In the genomic region with DNA sequence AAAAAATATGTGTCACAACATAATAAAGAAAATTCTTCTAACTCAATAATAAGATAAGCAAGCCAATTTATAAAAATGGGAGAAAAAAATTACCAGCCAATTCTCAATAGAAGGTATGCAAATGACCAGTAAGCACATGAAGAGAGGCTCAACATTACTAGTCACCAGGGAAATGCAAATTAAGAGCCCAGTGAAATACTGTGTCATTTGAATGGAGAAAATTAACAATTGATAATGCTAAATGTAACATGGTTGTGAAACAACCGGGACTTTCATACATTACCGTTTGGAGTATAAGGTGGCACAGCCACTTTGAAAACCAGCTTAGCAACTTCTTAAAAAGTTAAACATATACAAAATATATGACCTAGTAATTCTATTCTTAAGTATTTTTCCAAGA, we compare ENCODE assay signal across 18 cellular contexts.
DNase-seq lines count a peak whose midpoint lies in the region; ATAC-seq and TF ChIP-seq lines count a peak whose summit lies in the region.
"Had no signal": no experiment of that assay in that cellular context is flagged by ENCODE, and none has a peak within 500 bp of the region (broad histone marks: within the 10 kb centered on the region; RNA-seq: fewer than 3 reads in every experiment).

No MANE protein-coding gene starts in this region.

- intact Hi-C loops in A673 (cut with micrococcal nuclease; ENCODE audit: unreplicated experiment) = no loop called here

- ATAC-seq in esophagus mucosa = peak; percentile 54
- ATAC-seq: A549; CD8-positive, alpha-beta T cell had no signal

- no peak overlapping the region for H2BK15ac ChIP-seq in neuronal stem cell (ENCODE audit: low read length)

- no peak overlapping the region for H2BK120ac ChIP-seq in neuronal stem cell (ENCODE audit: low read depth, low read length)

- H2BK5ac ChIP-seq in neuronal stem cell (ENCODE audit: low read length) = no peak overlapping the region

- H3K18ac ChIP-seq in neuronal stem cell (ENCODE audit: low read length) = no peak overlapping the region

- H3K23ac ChIP-seq in neuronal stem cell (ENCODE audit: low read depth, low read length, poor library complexity) = no peak overlapping the region

- H4K8ac ChIP-seq in neuronal stem cell (ENCODE audit: low read depth, low read length) = no peak overlapping the region

- H3K4me1 ChIP-seq in A673 (ENCODE audit: insufficient read depth, low read length, poor library complexity, severe bottlenecking) (no peaks in the 10 kb centered on the region), neuronal stem cell (ENCODE audit: control insufficient read depth in 2 of 2, insufficient read depth in 1 of 2, low read depth in 1 of 2, low read length in 2 of 2) (no peaks in the 10 kb centered on the region)
- H3K4me1 ChIP-seq: A549; BLaER1 treated with 17β-estradiol and CSF1 and Interleukin-3, amounts not matched to agents 10 nM and 100 nM; Caco-2 had no signal

- no peak overlapping the region for H3K9ac ChIP-seq in neuronal stem cell (ENCODE audit: low read depth, low read length, poor library complexity)
- H3K9ac ChIP-seq: BLaER1 treated with 17β-estradiol and CSF1 and Interleukin-3, amounts not matched to agents 10 nM and 100 nM had no signal

- POLR2A ChIA-PET in A673 (lab: Charles Lee; ENCODE audit: low non-redundant PET) = no interaction called here

- H3K14ac ChIP-seq in neuronal stem cell (ENCODE audit: low read length) = no peak overlapping the region

- no peak overlapping the region for H3K4me2 ChIP-seq in neuronal stem cell (ENCODE audit: insufficient read depth, low read length, poor library complexity, severe bottlenecking)
- H3K4me2 ChIP-seq: A549; BLaER1 treated with 17β-estradiol and CSF1 and Interleukin-3, amounts not matched to agents 10 nM and 100 nM had no signal

- no peak overlapping the region for H2BK12ac ChIP-seq in neuronal stem cell (ENCODE audit: low read length)

- H3K4ac ChIP-seq in neuronal stem cell (ENCODE audit: low read length) = no peak overlapping the region

- TF ChIP-seq CTCF in A673 (conservative IDR thresholded peaks at IDR 0.05; ENCODE audit: low read depth, low read length) = no peak

- H2AFZ ChIP-seq in neuronal stem cell (ENCODE audit: low read length) = no peak overlapping the region

- H3K9me3 ChIP-seq in A673 (ENCODE audit: low read depth, low read length, poor library complexity, severe bottlenecking) (peaks cover 5% of the 10 kb centered on the region), neuronal stem cell (replicated peaks in 1 of 2; ENCODE audit: control insufficient read depth in 2 of 2, insufficient read depth in 1 of 2, low read depth in 1 of 2, low read length in 2 of 2) (no peaks in the 10 kb centered on the region)
- H3K9me3 ChIP-seq: A549 had no signal

- H3K27me3 ChIP-seq in A673 (replicated peaks; ENCODE audit: insufficient read depth, low read depth, low read length, poor library complexity) = no peaks in the 10 kb centered on the region
- no peaks in the 10 kb centered on the region for H3K27me3 ChIP-seq in neuronal stem cell (ENCODE audit: control insufficient read depth in 3 of 3, insufficient read depth in 3 of 3, low read depth in 1 of 3, low read length in 3 of 3)
- H3K27me3 ChIP-seq: BLaER1 treated with 17β-estradiol and CSF1 and Interleukin-3, amounts not matched to agents 10 nM and 100 nM had no signal

- BruUV-seq in A673 (replicated peaks; lab: Mats Ljungman, UMichigan) = no TSS peak

- CTCF ChIA-PET in A673 (lab: Charles Lee) = no interaction called here

- H3K36me3 ChIP-seq in A673 (ENCODE audit: insufficient read depth, low read length, poor library complexity, severe bottlenecking) (no peaks in the 10 kb centered on the region), neuronal stem cell (replicated peaks in 1 of 2; ENCODE audit: control insufficient read depth in 2 of 2, insufficient read depth in 2 of 2, low read length in 2 of 2) (no peaks in the 10 kb centered on the region)
- H3K36me3 ChIP-seq: BLaER1 treated with 17β-estradiol and CSF1 and Interleukin-3, amounts not matched to agents 10 nM and 100 nM had no signal

- H3K79me1 ChIP-seq in neuronal stem cell (ENCODE audit: low read depth, low read length) = no peaks in the 10 kb centered on the region

- H2AK5ac ChIP-seq in neuronal stem cell (ENCODE audit: low read depth, low read length) = no peak overlapping the region

- no peak overlapping the region for H4K91ac ChIP-seq in neuronal stem cell (ENCODE audit: low read depth, low read length, poor library complexity)

- DNase-seq in A673 (ENCODE audit: low spot score) = peak; percentile 1
- DNase-seq in NCI-H1048 (lab: John Stamatoyannopoulos, UW) = peak; percentile 45
- peak; percentile 81 for DNase-seq in NCI-H526 treated with DMSO at 0.1 percent for 48 hours (lab: John Stamatoyannopoulos, UW)
- DNase-seq in AML-193 (lab: John Stamatoyannopoulos, UW) = no peak
- no peak for DNase-seq in HT-29 (ENCODE audit: low spot score)
- no peak for DNase-seq in neuronal stem cell (ENCODE audit: low spot score)
- DNase-seq: ACHN; Caco-2; Calu3; CD4-positive, alpha-beta T cell; CD8-positive, alpha-beta T cell; DMS79 treated with DMSO at 0.1 percent for 48 hours; GF-D8 had no signal

- WGBS in neuronal stem cell (ENCODE audit: extremely low coverage in 2 of 2, insufficient read length in 2 of 2, insufficient replicate concordance in 1 of 2), 2 donors = no CpG with 5 or more reads among the region's 2 CpGs

- H3K4me3 ChIP-seq in A673 (ENCODE audit: low read depth, low read length, poor library complexity, severe bottlenecking) (no peak overlapping the region), neuronal stem cell (ENCODE audit: low read length in 2 of 2) (no peak overlapping the region)
- H3K4me3 ChIP-seq: A549; BLaER1 treated with 17β-estradiol and CSF1 and Interleukin-3, amounts not matched to agents 10 nM and 100 nM had no signal

- H3K27ac ChIP-seq in A673 (ENCODE audit: low read depth, low read length, poor library complexity, severe bottlenecking) = no peak overlapping the region
- no peak overlapping the region for H3K27ac ChIP-seq in neuronal stem cell (replicated peaks; ENCODE audit: low read length)
- H3K27ac ChIP-seq: 22Rv1; A549; BLaER1 treated with 17β-estradiol and CSF1 and Interleukin-3, amounts not matched to agents 10 nM and 100 nM; C4-2B had no signal

Comparison
In these comparisons a context has a peak if more than half of its experiments do, and no peak if none do; other contexts are left out.
1. DNase-seq: peak in A673 (single experiment), NCI-H1048 (single experiment) and NCI-H526 treated with DMSO at 0.1 percent for 48 hours (single experiment); none in AML-193 (0 of 2), HT-29 (single experiment) and neuronal stem cell (single experiment).